In the genomic region with DNA sequence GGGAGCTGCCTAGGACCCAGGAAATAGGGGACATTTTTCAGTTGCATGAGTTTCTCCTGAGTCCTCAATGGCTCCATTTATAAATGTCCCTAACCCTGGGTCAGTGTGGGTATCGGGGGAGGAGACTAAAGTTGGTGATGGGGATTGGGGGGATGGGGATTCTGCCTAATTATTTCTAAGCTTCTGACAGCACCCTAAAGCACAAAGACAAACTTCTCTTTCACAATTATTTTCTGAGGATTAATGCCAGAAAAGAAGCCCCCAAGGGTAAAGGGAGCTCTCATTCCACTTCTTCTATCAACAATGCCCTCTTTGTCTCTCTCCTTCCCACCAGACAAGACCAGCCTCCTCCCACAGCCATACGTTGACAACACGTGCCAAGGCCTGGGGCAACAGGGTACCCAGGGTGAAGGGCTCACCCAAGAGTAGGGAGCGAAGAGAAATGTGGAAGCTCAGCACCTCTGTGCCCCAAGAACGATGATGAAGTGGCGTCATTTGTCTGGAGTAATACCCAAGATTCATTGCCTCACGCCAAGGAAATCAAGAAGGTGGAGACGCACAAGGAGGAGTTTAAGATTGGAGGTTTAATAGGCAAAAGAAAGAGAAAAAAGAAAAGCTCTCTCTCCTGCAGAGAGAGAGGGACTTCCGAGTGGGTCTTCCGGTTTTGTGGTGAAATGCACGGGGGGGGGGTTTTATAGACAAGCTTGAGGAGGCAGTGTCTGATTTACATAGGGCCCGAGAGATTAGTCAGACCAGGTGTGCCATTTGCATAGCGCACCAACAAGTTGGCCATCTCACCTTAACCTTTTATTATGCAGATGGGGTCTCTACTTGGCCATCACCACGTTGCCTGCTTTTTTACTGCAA, we compare ENCODE assay signal across 16 cellular contexts. TPM values are rescaled to one million over a fixed set of nuclear protein-coding genes. Genes with fewer than 3 reads are reported as not detected.
A peak's percentile ranks its signal among the peaks of the same experiment; 100 is the strongest.
DNase-seq lines count a peak whose midpoint lies in the region; ATAC-seq and TF ChIP-seq lines count a peak whose summit lies in the region.
"Had no signal": no experiment of that assay in that cellular context is flagged by ENCODE, and none has a peak within 500 bp of the region (broad histone marks: within the 10 kb centered on the region; RNA-seq: fewer than 3 reads in every experiment).

No MANE protein-coding gene starts in this region.

- H3K4me3 ChIP-seq in tibial nerve, result no peak overlapping the region
- H3K4me3 ChIP-seq: heart right ventricle, psoas muscle had no signal

- H3K4me3 Mint-ChIP-seq in stimulated activated naive CD8-positive, alpha-beta T cell treated with anti-CD3 and anti-CD28 coated beads, Interleukin-15, amount 100 ng/mL, for 72 hours, result peak overlapping the region; percentile 47 to 65
- H3K4me3 Mint-ChIP-seq: stimulated activated naive CD8-positive, alpha-beta T cell treated with anti-CD3 and anti-CD28 coated beads, Interleukin-15, Interleukin-2, amounts not matched to agents 100 ng/mL and 50 ng/mL, for 24 hours had no signal

- peak overlapping the region; percentile 21 to 74 (median 65) for H3K27ac ChIP-seq in tibial nerve
- H3K27ac ChIP-seq: heart right ventricle, psoas muscle, VCaP had no signal

- WGBS in tibial nerve, 2 donors, result 19% methylated on average over 14 of the region's 14 CpGs

- H3K27me3 ChIP-seq in tibial nerve, result no peaks in the 10 kb centered on the region

- H3K36me3 ChIP-seq in tibial nerve, result no peaks in the 10 kb centered on the region
- H3K36me3 ChIP-seq: heart right ventricle had no signal

- no peak for TF ChIP-seq CTCF in tibial nerve (IDR thresholded peaks at IDR 0.05)

- peaks cover 0 to 13% (median 0%) of the 10 kb centered on the region in 4 donors for H3K4me1 ChIP-seq in tibial nerve
- H3K4me1 ChIP-seq: heart right ventricle, psoas muscle had no signal

- H3K27ac Mint-ChIP-seq in stimulated activated naive CD8-positive, alpha-beta T cell treated with anti-CD3 and anti-CD28 coated beads, Interleukin-15, amount 100 ng/mL, for 72 hours, result no peak overlapping the region
- H3K27ac Mint-ChIP-seq: stimulated activated naive CD8-positive, alpha-beta T cell treated with anti-CD3 and anti-CD28 coated beads, Interleukin-15, Interleukin-2, amounts not matched to agents 100 ng/mL and 50 ng/mL, for 24 hours had no signal

- H3K9me3 Mint-ChIP-seq in stimulated activated naive CD8-positive, alpha-beta T cell treated with anti-CD3 and anti-CD28 coated beads, Interleukin-15, amount 100 ng/mL, for 72 hours, result peaks cover 6 to 7% of the 10 kb centered on the region in 2 donors

- no peak for DNase-seq in stimulated activated naive CD8-positive, alpha-beta T cell treated with anti-CD3 and anti-CD28 coated beads, Interleukin-15, amount 100 ng/mL, for 72 hours
- DNase-seq in stimulated activated naive CD8-positive, alpha-beta T cell treated with anti-CD3 and anti-CD28 coated beads, Interleukin-15, Interleukin-2, amounts not matched to agents 100 U/mL and 50 U/mL, for 24 hours, result no peak
- DNase-seq in NCI-H774 (lab: John Stamatoyannopoulos, UW) (peak; percentile 47), foreskin melanocyte (peak; percentile 99), tibial nerve (ENCODE audit: low spot score in 2 of 2) (no peak)
- DNase-seq: C1 segment of cervical spinal cord; heart right ventricle; NCI-H2081 treated with DMSO at 0.1 percent for 48 hours; psoas muscle; stimulated activated CD4-positive, alpha-beta T cell treated with anti-CD3 and anti-CD28 coated beads, Interleukin-2, amount 100 ng/mL, for 48 hours had no signal

- peaks cover 27% of the 10 kb centered on the region for H3K27me3 Mint-ChIP-seq in stimulated activated naive CD8-positive, alpha-beta T cell treated with anti-CD3 and anti-CD28 coated beads, Interleukin-15, amount 100 ng/mL, for 72 hours

- ATAC-seq in stimulated activated naive CD8-positive, alpha-beta T cell treated with anti-CD3 and anti-CD28 coated beads, Interleukin-15, amount 100 ng/mL, for 72 hours, result no peak
- ATAC-seq in stimulated activated naive CD8-positive, alpha-beta T cell treated with anti-CD3 and anti-CD28 coated beads, Interleukin-15, Interleukin-2, amounts not matched to agents 100 U/mL and 50 U/mL, for 24 hours, result no peak
- ATAC-seq in HG02678 (IDR thresholded peaks at IDR 0.05; ENCODE audit: unreplicated experiment), result no peak
- ATAC-seq in HG03039 (IDR thresholded peaks at IDR 0.05; ENCODE audit: unreplicated experiment), result no peak
- ATAC-seq in HG02852 (IDR thresholded peaks at IDR 0.05; ENCODE audit: unreplicated experiment), result no peak
- ATAC-seq: heart right ventricle, psoas muscle had no signal

- TF ChIP-seq EP300 in tibial nerve (IDR thresholded peaks at IDR 0.05), result peak in 1 of 2 donors; percentile 45

- TF ChIP-seq POLR2A in tibial nerve (IDR thresholded peaks at IDR 0.05), result no peak

- H3K4me1 Mint-ChIP-seq in stimulated activated naive CD8-positive, alpha-beta T cell treated with anti-CD3 and anti-CD28 coated beads, Interleukin-15, amount 100 ng/mL, for 72 hours, result peaks cover 6% of the 10 kb centered on the region

- H3K9me3 ChIP-seq in tibial nerve, result peaks cover 0 to 8% (median 0%) of the 10 kb centered on the region in 4 donors

RNA-seq across cellular contexts. Expression of gene GJC3, which starts 14.5 kb away (rescaled TPM):
- 10 to 100 TPM in 1 of 4 donors, 1 to 10 TPM in 3; 3.3 to 11.7 (median 8.9) TPM for total RNA-seq in tibial nerve
- total RNA-seq: endothelial cell of umbilical vein had no signal

RNA-seq across cellular contexts. Expression of gene TRIM4, which starts 24.5 kb away (rescaled TPM):
- 10 to 100 TPM; 53.8 to 68.1 (median 58.1) TPM for total RNA-seq in tibial nerve

RNA-seq across cellular contexts. Expression of gene AZGP1, which starts 32.0 kb away (rescaled TPM):
- 100 to 1,000 TPM in 2 of 4 donors, 10 to 100 TPM in 2; 68.7 to 182 (median 111) TPM for total RNA-seq in tibial nerve
- total RNA-seq: endothelial cell of umbilical vein had no signal

Comparison
In these comparisons a context has a peak if more than half of its experiments do, and no peak if none do; other contexts are left out.
1. DNase-seq: peak in NCI-H774 (single experiment) and foreskin melanocyte (single experiment); none in stimulated activated naive CD8-positive, alpha-beta T cell treated with anti-CD3 and anti-CD28 coated beads, Interleukin-15, amount 100 ng/mL, for 72 hours (0 of 2), stimulated activated naive CD8-positive, alpha-beta T cell treated with anti-CD3 and anti-CD28 coated beads, Interleukin-15, Interleukin-2, amounts not matched to agents 100 U/mL and 50 U/mL, for 24 hours (single experiment) and tibial nerve (0 of 2).